10 cellular contexts compared by ENCODE assay signal in the genomic region with DNA sequence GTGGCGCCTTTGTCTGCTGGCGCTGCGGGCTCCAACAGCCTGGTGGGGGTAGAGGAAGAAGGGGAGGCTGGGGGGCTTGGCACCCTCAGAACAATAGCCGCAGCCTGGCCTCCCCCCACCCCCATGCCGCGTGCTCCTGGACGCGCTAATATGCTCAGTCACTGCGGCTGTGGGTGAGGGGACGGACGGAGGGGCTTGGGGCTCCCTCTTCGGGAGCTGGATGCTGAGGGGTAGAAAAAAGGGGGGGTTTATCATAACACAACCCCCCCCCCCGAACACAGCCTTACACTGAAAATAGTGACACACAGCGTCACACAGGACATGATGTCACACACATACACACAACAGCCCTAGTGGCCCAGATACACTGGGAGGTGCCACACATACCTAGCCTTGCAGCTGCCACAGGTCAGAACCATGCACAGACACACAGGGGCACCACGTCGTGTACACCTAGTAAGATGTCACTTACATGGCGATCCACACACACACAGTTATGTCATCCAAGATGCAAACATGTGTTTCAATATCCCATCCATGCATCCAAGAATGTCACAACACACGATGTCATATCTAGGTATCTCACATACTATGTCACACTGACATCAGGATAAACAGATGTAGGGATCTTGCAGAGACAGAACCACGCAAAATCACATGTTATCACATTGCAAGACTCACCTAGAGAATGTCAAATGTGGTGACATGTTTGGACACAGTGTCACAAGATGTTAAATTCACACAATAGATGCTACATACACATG. TPM values are rescaled to one million over a fixed set of nuclear protein-coding genes. Genes with fewer than 3 reads are reported as not detected.
DNase-seq lines count a peak whose midpoint lies in the region; ATAC-seq and TF ChIP-seq lines count a peak whose summit lies in the region.
"Had no signal": no experiment of that assay in that cellular context is flagged by ENCODE, and none has a peak within 500 bp of the region (broad histone marks: within the 10 kb centered on the region; RNA-seq: fewer than 3 reads in every experiment).

No MANE protein-coding gene starts in this region.

- POLR2A ChIA-PET in OCI-LY7 (lab: Charles Lee): no interaction called here

- no peaks in the 10 kb centered on the region for H3K36me3 Mint-ChIP-seq in stimulated activated effector memory CD8-positive, alpha-beta T cell treated with anti-CD3 and anti-CD28 coated beads, Interleukin-12 subunit alpha, Interleukin-12 subunit beta, amount 100 ng/mL, for 72 hours

- H3K4me3 Mint-ChIP-seq in stimulated activated effector memory CD8-positive, alpha-beta T cell treated with anti-CD3 and anti-CD28 coated beads, Interleukin-12 subunit alpha, Interleukin-12 subunit beta, amount 100 ng/mL, for 72 hours: peak overlapping the region; percentile 62

- H3K27ac Mint-ChIP-seq in stimulated activated effector memory CD8-positive, alpha-beta T cell treated with anti-CD3 and anti-CD28 coated beads, Interleukin-12 subunit alpha, Interleukin-12 subunit beta, amount 100 ng/mL, for 72 hours: no peak overlapping the region

- intact Hi-C loops in OCI-LY7 (cut with micrococcal nuclease; ENCODE audit: unreplicated experiment): loop anchor here (5.0 kb wide), 1 partner anchor 98 kb away; the partner anchor contains the start of gene CALR
- intact Hi-C loops in sciatic nerve (cut with DNase I): no loop called here

- no peak for DNase-seq in activated CD4-positive, CD25-positive, alpha-beta regulatory T cell (lab: John Stamatoyannopoulos, UW)
- DNase-seq in OCI-LY7 (ENCODE audit: low spot score) (peak; percentile 67), coronary artery (ENCODE audit: low spot score) (no peak), sciatic nerve (ENCODE audit: low spot score) (no peak)
- DNase-seq in stimulated activated effector memory CD8-positive, alpha-beta T cell treated with anti-CD3 and anti-CD28 coated beads, Interleukin-12 subunit alpha, Interleukin-12 subunit beta, amount 100 ng/mL, for 72 hours (ENCODE audit: low spot score in 2 of 2): no peak
- no peak for DNase-seq in activated CD8-positive, alpha-beta memory T cell treated with anti-CD3 and anti-CD28 coated beads, Interleukin-2, amount 50 U/mL, for 48 hours

- peaks cover 45% of the 10 kb centered on the region for H3K4me1 Mint-ChIP-seq in stimulated activated effector memory CD8-positive, alpha-beta T cell treated with anti-CD3 and anti-CD28 coated beads, Interleukin-12 subunit alpha, Interleukin-12 subunit beta, amount 100 ng/mL, for 72 hours

- BruUV-seq in OCI-LY7 (replicated peaks; lab: Mats Ljungman, UMichigan): TSS peak; percentile 76

- TF ChIP-seq CTCF in OCI-LY7 (conservative IDR thresholded peaks at IDR 0.05; ENCODE audit: low read length) (no peak), coronary artery (IDR thresholded peaks at IDR 0.05) (no peak)

- H3K36me3 ChIP-seq in OCI-LY7 (ENCODE audit: insufficient read depth, low read length): peaks cover 6% of the 10 kb centered on the region; the same call in 1 of the 2 replicates
- H3K36me3 ChIP-seq: neutrophil had no signal

- peak overlapping the region; percentile 90 for H3K4me2 ChIP-seq in OCI-LY7 (ENCODE audit: low read length)

- CTCF ChIA-PET in OCI-LY7 (lab: Charles Lee; ENCODE audit: unreplicated experiment): interaction anchor here (0.6 kb wide), 1 partner anchor 25 kb away, joined by 4 read pairs; no protein-coding TSS in a partner anchor

- H3K4me3 ChIP-seq in OCI-LY7 (ENCODE audit: low read depth, low read length, poor library complexity, severe bottlenecking) (peak overlapping the region; percentile 93), coronary artery (peak overlapping the region; percentile 54)

- H3K4me1 ChIP-seq in OCI-LY7 (ENCODE audit: insufficient read depth, low read length, poor library complexity, severe bottlenecking): peaks cover 65% of the 10 kb centered on the region

- H3K9me2 ChIP-seq in OCI-LY7 (ENCODE audit: insufficient read depth, low read length): no peaks in the 10 kb centered on the region

- H3K9me3 ChIP-seq in OCI-LY7 (ENCODE audit: low read length): no peaks in the 10 kb centered on the region
- H3K9me3 ChIP-seq: neutrophil had no signal

- peak overlapping the region; percentile 45 for H3K27ac ChIP-seq in OCI-LY7 (ENCODE audit: low read depth, low read length, poor library complexity, severe bottlenecking)
- H3K27ac ChIP-seq in coronary artery: no peak overlapping the region
- H3K27ac ChIP-seq: neutrophil had no signal

- ATAC-seq in activated CD4-positive, CD25-positive, alpha-beta regulatory T cell treated with anti-CD3 and anti-CD28 coated beads, Interleukin-2, amount 50 U/mL, for 24 hours: peak; percentile 52 to 58
- ATAC-seq in stimulated activated effector memory CD8-positive, alpha-beta T cell treated with anti-CD3 and anti-CD28 coated beads, Interleukin-12 subunit alpha, Interleukin-12 subunit beta, amount 100 ng/mL, for 72 hours: peak; percentile 66
- no peak for ATAC-seq in sciatic nerve
- no peak for ATAC-seq in GM19328 (IDR thresholded peaks at IDR 0.05; ENCODE audit: unreplicated experiment)

- peak overlapping the region; percentile 67 for H2AFZ ChIP-seq in OCI-LY7 (ENCODE audit: low read length)

- no peaks in the 10 kb centered on the region for H3K9me3 Mint-ChIP-seq in stimulated activated effector memory CD8-positive, alpha-beta T cell treated with anti-CD3 and anti-CD28 coated beads, Interleukin-12 subunit alpha, Interleukin-12 subunit beta, amount 100 ng/mL, for 72 hours

- H3K79me2 ChIP-seq in OCI-LY7 (ENCODE audit: insufficient read depth, low read depth, low read length): no peaks in the 10 kb centered on the region

- H4K20me1 ChIP-seq in OCI-LY7 (ENCODE audit: insufficient read depth, low read length): no peaks in the 10 kb centered on the region

RNA-seq across cellular contexts. Expression of gene MAST1, which starts 0.8 kb away (rescaled TPM):
- total RNA-seq in OCI-LY7 (2014; rRNA removed; shearing (Covaris generic)): 5.5 and 9.1 TPM in 2 replicates
- 21.1 and 23.4 TPM in 2 replicates for total RNA-seq in OCI-LY7 (2022)
- total RNA-seq in sciatic nerve: 0.31 TPM

RNA-seq across cellular contexts. Expression of gene RTBDN, which starts 4.7 kb away (rescaled TPM):
- not detected in 2 replicates for total RNA-seq in OCI-LY7 (2014; rRNA removed; shearing (Covaris generic))
- 0.94 and 1.2 TPM in 2 replicates for total RNA-seq in OCI-LY7 (2022)
- total RNA-seq in sciatic nerve: not detected

RNA-seq across cellular contexts. Expression of gene RNASEH2A, which starts 32.7 kb away (rescaled TPM):
- 115 and 130 TPM in 2 replicates for total RNA-seq in OCI-LY7 (2014; rRNA removed; shearing (Covaris generic))
- total RNA-seq in OCI-LY7 (2022): 86.0 and 90.5 TPM in 2 replicates
- total RNA-seq in sciatic nerve: 5.1 TPM

RNA-seq across cellular contexts. Expression of gene THSD8, which starts 37.2 kb away (rescaled TPM):
- not detected in 2 replicates for total RNA-seq in OCI-LY7 (2014; rRNA removed; shearing (Covaris generic))
- total RNA-seq in OCI-LY7 (2022) (42.7 and 42.8 TPM in 2 replicates), sciatic nerve (2.4 TPM)
- total RNA-seq: SK-MEL-5 had no signal

RNA-seq across cellular contexts. Expression of gene PRDX2, which starts 37.5 kb away (rescaled TPM):
- 344 and 399 TPM in 2 replicates for total RNA-seq in OCI-LY7 (2014; rRNA removed; shearing (Covaris generic))
- 345 and 357 TPM in 2 replicates for total RNA-seq in OCI-LY7 (2022)
- total RNA-seq in sciatic nerve: 117 TPM
- total RNA-seq: SK-MEL-5 had no signal

Comparison
In these comparisons a context has a peak if more than half of its experiments do, and no peak if none do; other contexts are left out.
1. ATAC-seq: peak in activated CD4-positive, CD25-positive, alpha-beta regulatory T cell treated with anti-CD3 and anti-CD28 coated beads, Interleukin-2, amount 50 U/mL, for 24 hours (2 of 2) and stimulated activated effector memory CD8-positive, alpha-beta T cell treated with anti-CD3 and anti-CD28 coated beads, Interleukin-12 subunit alpha, Interleukin-12 subunit beta, amount 100 ng/mL, for 72 hours (single experiment); none in sciatic nerve (single experiment) and GM19328 (single experiment).
2. RNA of gene RNASEH2A, which starts 32.7 kb away (total RNA-seq): 86.0 to 130 TPM in OCI-LY7; 5.1 TPM in sciatic nerve (single experiment); every median in the first group is over 10 times any median in the second.